In the genomic region with DNA sequence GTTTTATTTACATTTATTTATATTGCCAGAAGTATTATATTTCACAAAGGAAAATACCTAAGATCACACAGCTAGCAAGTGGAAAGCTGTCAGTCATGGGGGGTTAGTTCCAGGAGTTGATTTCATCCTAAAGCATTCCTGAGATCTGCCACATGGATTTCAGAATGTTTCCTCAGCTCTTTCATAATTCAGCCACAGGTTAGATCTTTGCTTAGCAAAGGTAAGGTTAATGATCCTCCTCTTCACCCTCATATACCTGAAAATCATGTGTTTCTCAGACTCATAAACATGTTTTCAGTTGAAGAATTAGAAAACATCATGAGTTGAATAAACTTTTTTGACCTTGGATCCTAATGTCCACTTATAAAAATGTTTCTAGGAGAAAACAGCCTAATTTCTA, we compare ENCODE assay signal across 24 cellular contexts.
DNase-seq lines count a peak whose midpoint lies in the region; ATAC-seq and TF ChIP-seq lines count a peak whose summit lies in the region.
"Had no signal": no experiment of that assay in that cellular context is flagged by ENCODE, and none has a peak within 500 bp of the region (broad histone marks: within the 10 kb centered on the region; RNA-seq: fewer than 3 reads in every experiment).

No MANE protein-coding gene starts in this region.

- H2AFZ ChIP-seq in smooth muscle cell (ENCODE audit: low read depth): no peak overlapping the region
- H2AFZ ChIP-seq: GM23338, PC-9 had no signal

- H3K36me3 Mint-ChIP-seq in activated CD4-positive, alpha-beta memory T cell treated with anti-CD3 and anti-CD28 coated beads for 36 hours: no peaks in the 10 kb centered on the region
- no peaks in the 10 kb centered on the region for H3K36me3 Mint-ChIP-seq in activated CD4-positive, alpha-beta memory T cell treated with anti-CD3 and anti-CD28 coated beads, Interleukin-2, amount 10 ng/mL, durations not matched to agents 7 days and 5 days (ENCODE audit: low read depth)
- peaks cover 30% of the 10 kb centered on the region for H3K36me3 Mint-ChIP-seq in activated naive CD8-positive, alpha-beta T cell treated with anti-CD3 and anti-CD28 coated beads, Interleukin-2, amount 50 U/mL, for 24 hours (ENCODE audit: low read depth)
- H3K36me3 Mint-ChIP-seq: CD4-positive, CD25-positive, alpha-beta regulatory T cell had no signal

- no peak overlapping the region for H3K4me3 ChIP-seq in left ventricle myocardium inferior
- H3K4me3 ChIP-seq in smooth muscle cell: no peak overlapping the region
- H3K4me3 ChIP-seq: GM23338, PC-9 had no signal

- no peaks in the 10 kb centered on the region for H4K20me1 ChIP-seq in smooth muscle cell (ENCODE audit: low read depth)

- H3K79me2 ChIP-seq in smooth muscle cell (ENCODE audit: low read depth): no peaks in the 10 kb centered on the region

- no peak overlapping the region for H3K4me3 Mint-ChIP-seq in activated CD4-positive, alpha-beta memory T cell treated with anti-CD3 and anti-CD28 coated beads for 36 hours
- H3K4me3 Mint-ChIP-seq in activated CD4-positive, alpha-beta memory T cell treated with anti-CD3 and anti-CD28 coated beads, Interleukin-2, amount 10 ng/mL, durations not matched to agents 7 days and 5 days: no peak overlapping the region
- no peak overlapping the region for H3K4me3 Mint-ChIP-seq in activated naive CD8-positive, alpha-beta T cell treated with anti-CD3 and anti-CD28 coated beads, Interleukin-2, amount 50 U/mL, for 24 hours
- H3K4me3 Mint-ChIP-seq: CD4-positive, CD25-positive, alpha-beta regulatory T cell; GM23338 had no signal

- CTCF ChIA-PET in activated CD4-positive, alpha-beta memory T cell treated with anti-CD3 and anti-CD28 coated beads for 36 hours (lab: Charles Lee): interaction anchor here (0.9 kb wide), 1 partner anchor 46 kb away, joined by 9 read pairs; no protein-coding TSS in a partner anchor
- CTCF ChIA-PET in activated CD4-positive, alpha-beta memory T cell treated with anti-CD3 and anti-CD28 coated beads, Interleukin-2, amount 10 ng/mL, durations not matched to agents 7 days and 5 days (lab: Charles Lee): no interaction called here

- H3K27me3 ChIP-seq in left ventricle myocardium inferior (ENCODE audit: low read depth) (no peaks in the 10 kb centered on the region), smooth muscle cell (ENCODE audit: low read depth) (no peaks in the 10 kb centered on the region)
- H3K27me3 ChIP-seq: BE2C had no signal

- POLR2A ChIA-PET in activated CD4-positive, alpha-beta memory T cell treated with anti-CD3 and anti-CD28 coated beads for 36 hours (lab: Charles Lee): no interaction called here
- POLR2A ChIA-PET in activated CD4-positive, alpha-beta memory T cell treated with anti-CD3 and anti-CD28 coated beads, Interleukin-2, amount 10 ng/mL, durations not matched to agents 7 days and 5 days (lab: Charles Lee): no interaction called here

- peak overlapping the region; percentile 85 for H3K27ac Mint-ChIP-seq in activated CD4-positive, alpha-beta memory T cell treated with anti-CD3 and anti-CD28 coated beads for 36 hours
- H3K27ac Mint-ChIP-seq in activated CD4-positive, alpha-beta memory T cell treated with anti-CD3 and anti-CD28 coated beads, Interleukin-2, amount 10 ng/mL, durations not matched to agents 7 days and 5 days: no peak overlapping the region
- peak overlapping the region; percentile 97 for H3K27ac Mint-ChIP-seq in activated naive CD8-positive, alpha-beta T cell treated with anti-CD3 and anti-CD28 coated beads, Interleukin-2, amount 50 U/mL, for 24 hours
- H3K27ac Mint-ChIP-seq: GM23338 had no signal

- intact Hi-C loops in activated CD4-positive, alpha-beta memory T cell treated with anti-CD3 and anti-CD28 coated beads for 36 hours (cut with micrococcal nuclease): loop anchor here (5.0 to 10.0 kb wide), 4 partner anchors 212 to 1977 kb away; a partner anchor contains a TSS
- intact Hi-C loops in left ventricle myocardium inferior (cut with micrococcal nuclease) (no loop called here), left cardiac atrium (cut with DNase I) (no loop called here)

- H3K9me3 Mint-ChIP-seq in activated CD4-positive, alpha-beta memory T cell treated with anti-CD3 and anti-CD28 coated beads for 36 hours: no peaks in the 10 kb centered on the region
- H3K9me3 Mint-ChIP-seq in activated CD4-positive, alpha-beta memory T cell treated with anti-CD3 and anti-CD28 coated beads, Interleukin-2, amount 10 ng/mL, durations not matched to agents 7 days and 5 days: no peaks in the 10 kb centered on the region
- peaks cover 14% of the 10 kb centered on the region for H3K9me3 Mint-ChIP-seq in activated naive CD8-positive, alpha-beta T cell treated with anti-CD3 and anti-CD28 coated beads, Interleukin-2, amount 50 U/mL, for 24 hours
- H3K9me3 Mint-ChIP-seq: CD4-positive, CD25-positive, alpha-beta regulatory T cell; GM23338 had no signal

- H3F3A ChIP-seq in smooth muscle cell (ENCODE audit: low read depth): peaks cover 36% of the 10 kb centered on the region

- no peaks in the 10 kb centered on the region for H3K27me3 Mint-ChIP-seq in activated CD4-positive, alpha-beta memory T cell treated with anti-CD3 and anti-CD28 coated beads for 36 hours
- no peaks in the 10 kb centered on the region for H3K27me3 Mint-ChIP-seq in activated CD4-positive, alpha-beta memory T cell treated with anti-CD3 and anti-CD28 coated beads, Interleukin-2, amount 10 ng/mL, durations not matched to agents 7 days and 5 days
- peaks cover 2% of the 10 kb centered on the region for H3K27me3 Mint-ChIP-seq in activated naive CD8-positive, alpha-beta T cell treated with anti-CD3 and anti-CD28 coated beads, Interleukin-2, amount 50 U/mL, for 24 hours
- H3K27me3 Mint-ChIP-seq: CD4-positive, CD25-positive, alpha-beta regulatory T cell had no signal

- H3K27ac ChIP-seq in left ventricle myocardium inferior (replicated peaks): peak overlapping the region; percentile 47
- H3K27ac ChIP-seq in smooth muscle cell (ENCODE audit: low read depth): peak overlapping the region; percentile 100
- H3K27ac ChIP-seq: RWPE1 had no signal

- H3K4me2 ChIP-seq in smooth muscle cell: no peak overlapping the region
- H3K4me2 ChIP-seq: GM23338, PC-9 had no signal

- no peak overlapping the region for H3K9ac ChIP-seq in smooth muscle cell (ENCODE audit: low read depth)

- no peak for DNase-seq in activated CD4-positive, alpha-beta memory T cell treated with anti-CD3 and anti-CD28 coated beads for 36 hours
- DNase-seq in activated CD4-positive, alpha-beta memory T cell treated with anti-CD3 and anti-CD28 coated beads, Interleukin-2, amount 10 ng/mL, durations not matched to agents 7 days and 5 days: no peak
- DNase-seq in left ventricle myocardium inferior (no peak), left cardiac atrium (no peak), smooth muscle cell (lab: John Stamatoyannopoulos, UW; ENCODE audit: unreplicated experiment) (no peak), anterior cingulate cortex (lab: John Stamatoyannopoulos, UW) (no peak)
- no peak for DNase-seq in activated naive CD8-positive, alpha-beta T cell treated with anti-CD3 and anti-CD28 coated beads, Interleukin-2, amount 50 U/mL, for 24 hours
- DNase-seq in stimulated activated naive CD4-positive, alpha-beta T cell treated with Interleukin-2 at 50 U/mL for 16 hours (lab: John Stamatoyannopoulos, UW): no peak
- DNase-seq: 8988T; BE2C; CD4-positive, CD25-positive, alpha-beta regulatory T cell; COR-L47; GDM1; HCEC 1CT; Kasumi-1; MM.1S; NCI-H1092; NCI-H1436 treated with DMSO at 0.1 percent for 48 hours; NCI-H2029; NCI-H2171; NCI-H526; PC-9 had no signal

- ATAC-seq in left cardiac atrium: no peak
- ATAC-seq in activated naive CD8-positive, alpha-beta T cell treated with anti-CD3 and anti-CD28 coated beads, Interleukin-2, amount 50 U/mL, for 24 hours: no peak
- ATAC-seq: GM23338 had no signal

- peaks cover 66% of the 10 kb centered on the region for H3K4me1 ChIP-seq in left ventricle myocardium inferior
- H3K4me1 ChIP-seq in smooth muscle cell (ENCODE audit: low read depth): peaks cover 25% of the 10 kb centered on the region

- TF ChIP-seq CTCF in left ventricle myocardium inferior (IDR thresholded peaks at IDR 0.05; ENCODE audit: borderline replicate concordance) (no peak), smooth muscle cell (IDR thresholded peaks at IDR 0.05; ENCODE audit: borderline replicate concordance, insufficient read depth, poor library complexity, severe bottlenecking) (no peak)

- peaks cover 75% of the 10 kb centered on the region for H3K4me1 Mint-ChIP-seq in activated CD4-positive, alpha-beta memory T cell treated with anti-CD3 and anti-CD28 coated beads for 36 hours (ENCODE audit: low read depth)
- peaks cover 40% of the 10 kb centered on the region for H3K4me1 Mint-ChIP-seq in activated CD4-positive, alpha-beta memory T cell treated with anti-CD3 and anti-CD28 coated beads, Interleukin-2, amount 10 ng/mL, durations not matched to agents 7 days and 5 days
- H3K4me1 Mint-ChIP-seq in activated naive CD8-positive, alpha-beta T cell treated with anti-CD3 and anti-CD28 coated beads, Interleukin-2, amount 50 U/mL, for 24 hours: peaks cover 96% of the 10 kb centered on the region

- no peaks in the 10 kb centered on the region for H3K9me3 ChIP-seq in left ventricle myocardium inferior (replicated peaks)
- H3K9me3 ChIP-seq in smooth muscle cell (replicated peaks; ENCODE audit: low read depth): no peaks in the 10 kb centered on the region
- H3K9me3 ChIP-seq: BE2C had no signal

- H3K36me3 ChIP-seq in left ventricle myocardium inferior (peaks cover 58% of the 10 kb centered on the region), smooth muscle cell (ENCODE audit: low read depth) (no peaks in the 10 kb centered on the region)
- H3K36me3 ChIP-seq: BE2C had no signal
